Comparison of ENCODE assay signal across 8 cellular contexts in genomic region chr7:193538-194256, GRCh38. TPM values are rescaled to one million over a fixed set of nuclear protein-coding genes. Genes with fewer than 3 reads are reported as not detected.
DNase-seq lines count a peak whose midpoint lies in the region; ATAC-seq and TF ChIP-seq lines count a peak whose summit lies in the region.

No MANE protein-coding gene starts in this region.

- peaks cover 58% of the 10 kb centered on the region for H3K27me3 Mint-ChIP-seq in CD4-positive, alpha-beta T cell
- H3K27me3 Mint-ChIP-seq in activated CD4-positive, alpha-beta T cell treated with anti-CD3 and anti-CD28 coated beads, Interleukin-2, amount 10 ng/mL, durations not matched to agents 7 days and 5 days = peaks cover 32% of the 10 kb centered on the region

- H3K4me3 ChIP-seq in NT2/D1 (ENCODE audit: insufficient read length, low read depth) (peak overlapping the region; percentile 76), fibroblast of pulmonary artery (replicated peaks; ENCODE audit: low read depth, low read length) (peak overlapping the region; percentile 74), ovary (peak overlapping the region; percentile 50)

- TF ChIP-seq EP300 in ovary (IDR thresholded peaks at IDR 0.05) = no peak

- peaks cover 32% of the 10 kb centered on the region for H3K27me3 ChIP-seq in CD4-positive, alpha-beta T cell (ENCODE audit: control insufficient read depth, insufficient read depth, low read length)
- H3K27me3 ChIP-seq in NT2/D1 (ENCODE audit: insufficient read depth, insufficient read length) = peaks cover 7% of the 10 kb centered on the region
- H3K27me3 ChIP-seq in ovary = no peaks in the 10 kb centered on the region

- H3K4me1 ChIP-seq in NT2/D1 (ENCODE audit: insufficient read depth, insufficient read length) = peaks cover 42% of the 10 kb centered on the region
- peaks cover 15% of the 10 kb centered on the region for H3K4me1 ChIP-seq in ovary (ENCODE audit: insufficient read depth)

- DNase-seq in CD4-positive, alpha-beta T cell = no peak
- DNase-seq in NT2/D1 (ENCODE audit: low read depth, low spot score) (no peak), fibroblast of pulmonary artery (ENCODE audit: low read depth) (no peak), ovary (peak in 1 of 5 donors; percentile 48)
- no peak for DNase-seq in activated CD4-positive, alpha-beta T cell treated with anti-CD3 and anti-CD28 coated beads, Interleukin-2, amount 10 ng/mL, durations not matched to agents 7 days and 5 days
- DNase-seq in stimulated activated CD4-positive, alpha-beta T cell treated with anti-CD3 and anti-CD28 coated beads, Interleukin-1b, Interleukin-23, amount 100 ng/mL, for 48 hours = no peak
- no peak for DNase-seq in stimulated activated CD4-positive, alpha-beta T cell treated with anti-CD3 and anti-CD28 coated beads, Interleukin-4, amount 100 ng/mL, for 1 hour

- no peaks in the 10 kb centered on the region for H3K9me3 ChIP-seq in CD4-positive, alpha-beta T cell (ENCODE audit: control insufficient read depth, low read length)
- H3K9me3 ChIP-seq in NT2/D1 (ENCODE audit: insufficient read depth, low read length) (no peaks in the 10 kb centered on the region), ovary (no peaks in the 10 kb centered on the region)

- no peak for ATAC-seq in CD4-positive, alpha-beta T cell (ENCODE audit: poor library complexity)
- no peak for ATAC-seq in HG03521 (IDR thresholded peaks at IDR 0.05; ENCODE audit: unreplicated experiment)

- POLR2A ChIA-PET in CD4-positive, alpha-beta T cell (lab: Charles Lee) = no interaction called here
- POLR2A ChIA-PET in activated CD4-positive, alpha-beta T cell treated with anti-CD3 and anti-CD28 coated beads, Interleukin-2, amount 10 ng/mL, durations not matched to agents 7 days and 5 days (lab: Charles Lee) = no interaction called here

- H3K36me3 Mint-ChIP-seq in CD4-positive, alpha-beta T cell (ENCODE audit: low read depth) = no peaks in the 10 kb centered on the region
- no peaks in the 10 kb centered on the region for H3K36me3 Mint-ChIP-seq in activated CD4-positive, alpha-beta T cell treated with anti-CD3 and anti-CD28 coated beads, Interleukin-2, amount 10 ng/mL, durations not matched to agents 7 days and 5 days (ENCODE audit: low read depth)

- H3K27ac Mint-ChIP-seq in CD4-positive, alpha-beta T cell = no peak overlapping the region
- H3K27ac Mint-ChIP-seq in activated CD4-positive, alpha-beta T cell treated with anti-CD3 and anti-CD28 coated beads, Interleukin-2, amount 10 ng/mL, durations not matched to agents 7 days and 5 days = no peak overlapping the region

- no peak for TF ChIP-seq CTCF in CD4-positive, alpha-beta T cell (IDR thresholded peaks at IDR 0.05)
- TF ChIP-seq CTCF in fibroblast of pulmonary artery (IDR thresholded peaks at IDR 0.05; ENCODE audit: low read length, missing control alignments) = no peak
- TF ChIP-seq CTCF in ovary (IDR thresholded peaks at IDR 0.05) = no peak

- H3K9ac ChIP-seq in NT2/D1 (ENCODE audit: insufficient read length, low read depth) = peak overlapping the region; percentile 89

- intact Hi-C loops in CD4-positive, alpha-beta T cell (cut with DNase I, micrococcal nuclease) = no loop called here
- intact Hi-C loops in ovary (cut with DNase I) = loop anchor here in 1 of 4 donors (5.0 kb wide), 1 partner anchor 46 kb away; no protein-coding TSS in a partner anchor

- H3K27ac ChIP-seq in CD4-positive, alpha-beta T cell (ENCODE audit: low read depth, low read length) = no peak overlapping the region
- peak overlapping the region in 1 of 2 donors; percentile 16 for H3K27ac ChIP-seq in ovary

- 1 to 2% (median 1%) methylated on average over 43 to 51 of the region's 51 CpGs for WGBS in ovary, 3 donors

- peaks cover 38% of the 10 kb centered on the region for H3K36me3 ChIP-seq in NT2/D1 (ENCODE audit: insufficient read depth, insufficient read length, low read length)
- no peaks in the 10 kb centered on the region for H3K36me3 ChIP-seq in ovary

- TF ChIP-seq POLR2A in ovary (IDR thresholded peaks at IDR 0.05) = no peak

- peak overlapping the region; percentile 45 for H3K4me3 Mint-ChIP-seq in CD4-positive, alpha-beta T cell
- H3K4me3 Mint-ChIP-seq in activated CD4-positive, alpha-beta T cell treated with anti-CD3 and anti-CD28 coated beads, Interleukin-2, amount 10 ng/mL, durations not matched to agents 7 days and 5 days = no peak overlapping the region

- no peaks in the 10 kb centered on the region for H3K9me3 Mint-ChIP-seq in CD4-positive, alpha-beta T cell
- no peaks in the 10 kb centered on the region for H3K9me3 Mint-ChIP-seq in activated CD4-positive, alpha-beta T cell treated with anti-CD3 and anti-CD28 coated beads, Interleukin-2, amount 10 ng/mL, durations not matched to agents 7 days and 5 days

- peaks cover 4% of the 10 kb centered on the region for H3K4me1 Mint-ChIP-seq in CD4-positive, alpha-beta T cell (ENCODE audit: low read depth)
- H3K4me1 Mint-ChIP-seq in activated CD4-positive, alpha-beta T cell treated with anti-CD3 and anti-CD28 coated beads, Interleukin-2, amount 10 ng/mL, durations not matched to agents 7 days and 5 days = peaks cover 2% of the 10 kb centered on the region

- CTCF ChIA-PET in CD4-positive, alpha-beta T cell (lab: Charles Lee) = no interaction called here
- CTCF ChIA-PET in activated CD4-positive, alpha-beta T cell treated with anti-CD3 and anti-CD28 coated beads, Interleukin-2, amount 10 ng/mL, durations not matched to agents 7 days and 5 days (lab: Charles Lee) = no interaction called here

RNA-seq across cellular contexts. Expression of gene FAM20C, which starts 1.3 kb away (rescaled TPM):
- 1 to 10 TPM; 1.3 to 1.7 TPM for total RNA-seq in CD4-positive, alpha-beta T cell
- total RNA-seq in ovary = 10 to 100 TPM; 20.5 to 80.4 (median 47.4) TPM
- 10 to 100 TPM in 1 of 2 donors, 1 to 10 TPM in 1; 6.2 to 28.9 TPM for polyA plus RNA-seq in ovary
- under 1 TPM; 0.29 to 0.47 TPM for total RNA-seq in activated CD4-positive, alpha-beta T cell treated with anti-CD3 and anti-CD28 coated beads, Interleukin-2, amount 10 ng/mL, durations not matched to agents 7 days and 5 days

Comparison
In these comparisons a context has a peak if more than half of its experiments do, and no peak if none do; other contexts are left out.
1. RNA of gene FAM20C, which starts 1.3 kb away (total RNA-seq): 20.5 to 80.4 TPM in ovary; 1.3 to 1.7 TPM in CD4-positive, alpha-beta T cell and 0.29 to 0.47 TPM in activated CD4-positive, alpha-beta T cell treated with anti-CD3 and anti-CD28 coated beads, Interleukin-2, amount 10 ng/mL, durations not matched to agents 7 days and 5 days; every median in the first group is over 4 times any median in the second.
2. Peak in every context shown above with its lines, with median percentiles within 50 percentile points of each other: H3K4me3 ChIP-seq.